9 cellular contexts compared by ENCODE assay signal in the genomic region with DNA sequence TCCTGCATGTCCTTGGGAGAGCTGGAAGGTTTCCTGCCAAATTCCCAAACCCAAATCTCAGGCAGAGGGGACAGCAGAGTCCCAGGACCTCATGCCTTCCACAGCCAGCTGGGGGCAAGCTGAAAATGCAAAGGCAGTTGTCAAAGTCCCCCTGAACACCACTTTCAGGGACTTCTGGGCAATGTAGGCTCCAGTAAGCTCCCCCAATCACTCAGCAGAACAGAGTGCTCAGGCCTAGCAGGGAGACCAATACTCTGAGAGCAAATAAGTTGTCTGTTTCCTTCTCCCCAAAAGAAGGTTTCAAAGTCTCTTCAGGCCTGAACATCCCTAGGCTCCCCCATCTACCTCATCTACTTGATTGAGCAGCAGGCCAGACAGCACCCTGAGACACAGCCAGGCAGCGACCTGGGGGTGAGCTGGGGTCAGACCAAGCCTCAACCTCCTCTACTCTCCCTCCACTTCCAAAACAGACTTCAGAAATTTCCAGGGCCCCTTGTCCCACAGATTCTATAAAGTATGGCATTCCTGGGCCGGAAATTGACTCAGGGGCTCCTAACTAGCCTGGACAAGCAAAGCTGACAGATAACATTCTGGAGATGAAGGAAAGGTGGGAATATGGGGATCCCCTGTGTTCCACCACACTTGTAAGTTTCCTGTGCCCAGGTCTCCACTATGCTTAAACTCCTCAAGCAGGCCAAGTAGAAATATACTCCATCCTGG. TPM values are rescaled to one million over a fixed set of nuclear protein-coding genes. Genes with fewer than 3 reads are reported as not detected.
A peak's percentile ranks its signal among the peaks of the same experiment; 100 is the strongest.
DNase-seq lines count a peak whose midpoint lies in the region; FAIRE-seq and TF ChIP-seq lines count a peak whose summit lies in the region.
"Had no signal": no experiment of that assay in that cellular context is flagged by ENCODE, and none has a peak within 500 bp of the region (broad histone marks: within the 10 kb centered on the region; RNA-seq: fewer than 3 reads in every experiment).

No MANE protein-coding gene starts in this region.

- H3K4me2 ChIP-seq in astrocyte (ENCODE audit: low read length): peak overlapping the region; percentile 94

- FAIRE-seq in astrocyte (lab: Jason Lieb, UNC): no peak
- no peak for FAIRE-seq in kidney (lab: Jason Lieb, UNC)

- TF ChIP-seq CTCF in astrocyte (IDR thresholded peaks at IDR 0.05; ENCODE audit: insufficient read depth, low read depth, low read length) (no peak), kidney (IDR thresholded peaks at IDR 0.05; ENCODE audit: borderline replicate concordance, extremely low read depth, insufficient read depth) (no peak)

- peaks cover 11% of the 10 kb centered on the region for H3K36me3 Mint-ChIP-seq in activated CD4-positive, alpha-beta T cell treated with anti-CD3 and anti-CD28 coated beads, Interleukin-2, amount 10 ng/mL, durations not matched to agents 24 days and 14 days (ENCODE audit: low read depth)
- H3K36me3 Mint-ChIP-seq in astrocyte (ENCODE audit: low read depth, unreplicated experiment): peaks cover 3% of the 10 kb centered on the region

- H4K20me1 ChIP-seq in astrocyte (ENCODE audit: insufficient read depth, low read length): peaks cover 62% of the 10 kb centered on the region

- WGBS in thymus: 92% methylated on average over 2 of the region's 2 CpGs

- H3K4me3 Mint-ChIP-seq in activated CD4-positive, alpha-beta T cell treated with anti-CD3 and anti-CD28 coated beads, Interleukin-2, amount 10 ng/mL, durations not matched to agents 24 days and 14 days: peak overlapping the region; percentile 86
- peak overlapping the region; percentile 93 for H3K4me3 Mint-ChIP-seq in astrocyte (ENCODE audit: unreplicated experiment)

- H3K9ac ChIP-seq in astrocyte (ENCODE audit: low read length) (peak overlapping the region; percentile 86), kidney (ENCODE audit: low read length in 2 of 2) (peak overlapping the region; percentile 55 to 56)

- no peaks in the 10 kb centered on the region for H3K9me3 Mint-ChIP-seq in activated CD4-positive, alpha-beta T cell treated with anti-CD3 and anti-CD28 coated beads, Interleukin-2, amount 10 ng/mL, durations not matched to agents 24 days and 14 days
- H3K9me3 Mint-ChIP-seq in astrocyte (ENCODE audit: unreplicated experiment): no peaks in the 10 kb centered on the region

- peak overlapping the region; percentile 62 for H3K4me3 ChIP-seq in astrocyte (ENCODE audit: insufficient read depth, low read depth, low read length)
- H3K4me3 ChIP-seq in kidney (ENCODE audit: low read length in 2 of 2): peak overlapping the region; percentile 49 to 78
- H3K4me3 ChIP-seq in thymus (ENCODE audit: low read length): peak overlapping the region; percentile 81

- H3K4me1 Mint-ChIP-seq in activated CD4-positive, alpha-beta T cell treated with anti-CD3 and anti-CD28 coated beads, Interleukin-2, amount 10 ng/mL, durations not matched to agents 24 days and 14 days: peaks cover 62% of the 10 kb centered on the region
- H3K4me1 Mint-ChIP-seq in astrocyte (ENCODE audit: low read depth, unreplicated experiment): peaks cover 34% of the 10 kb centered on the region

- H3K27me3 ChIP-seq in astrocyte (ENCODE audit: insufficient read depth, low read length) (no peaks in the 10 kb centered on the region), thymus (ENCODE audit: control insufficient read depth, insufficient read depth) (no peaks in the 10 kb centered on the region)

- H2AFZ ChIP-seq in astrocyte (ENCODE audit: low read depth, low read length): no peak overlapping the region

- peak; percentile 65 for DNase-seq in activated CD4-positive, alpha-beta T cell treated with anti-CD3 and anti-CD28 coated beads, Interleukin-2, amount 10 ng/mL, durations not matched to agents 24 days and 14 days
- DNase-seq in activated CD4-positive, alpha-beta T cell treated with anti-CD3 and anti-CD28 coated beads, Interleukin-2, amount 50 U/mL, for 48 hours: no peak
- DNase-seq in astrocyte (ENCODE audit: low read depth): no peak
- DNase-seq in kidney: peak; percentile 35
- no peak for DNase-seq in DMS 273 (lab: John Stamatoyannopoulos, UW; ENCODE audit: unreplicated experiment)
- DNase-seq in NCI-H774 (lab: John Stamatoyannopoulos, UW): no peak
- no peak for DNase-seq in HK-2 (ENCODE audit: unreplicated experiment)
- DNase-seq: AML-193 had no signal

- peaks cover 65% of the 10 kb centered on the region for H3K79me2 ChIP-seq in astrocyte (ENCODE audit: insufficient read depth, low read length)

- H3K36me3 ChIP-seq in astrocyte (ENCODE audit: insufficient read depth, low read length): no peaks in the 10 kb centered on the region
- H3K36me3 ChIP-seq in kidney (ENCODE audit: control insufficient read depth in 1 of 2, insufficient read depth in 2 of 2, low read length in 2 of 2): no peaks in the 10 kb centered on the region
- H3K36me3 ChIP-seq in thymus (ENCODE audit: control insufficient read depth, insufficient read depth): no peaks in the 10 kb centered on the region

- intact Hi-C loops in activated CD4-positive, alpha-beta T cell treated with anti-CD3 and anti-CD28 coated beads, Interleukin-2, amount 10 ng/mL, durations not matched to agents 24 days and 14 days (cut with micrococcal nuclease): no loop called here
- intact Hi-C loops in kidney (cut with DNase I): no loop called here

- H3K9me3 ChIP-seq in astrocyte (ENCODE audit: insufficient read depth, low read depth, low read length) (no peaks in the 10 kb centered on the region), kidney (ENCODE audit: control insufficient read depth in 1 of 2, low read length in 2 of 2) (no peaks in the 10 kb centered on the region), thymus (ENCODE audit: control insufficient read depth) (no peaks in the 10 kb centered on the region)

- H3K4me1 ChIP-seq in astrocyte (ENCODE audit: insufficient read depth, low read length) (peaks cover 33% of the 10 kb centered on the region), kidney (ENCODE audit: control insufficient read depth in 1 of 2, insufficient read depth in 1 of 2, low read depth in 1 of 2, low read length in 2 of 2) (peaks cover 19 to 40% of the 10 kb centered on the region in 2 donors), thymus (ENCODE audit: control insufficient read depth, insufficient read depth, low read length) (peaks cover 27% of the 10 kb centered on the region)

- no peaks in the 10 kb centered on the region for H3K27me3 Mint-ChIP-seq in activated CD4-positive, alpha-beta T cell treated with anti-CD3 and anti-CD28 coated beads, Interleukin-2, amount 10 ng/mL, durations not matched to agents 24 days and 14 days
- H3K27me3 Mint-ChIP-seq in astrocyte (ENCODE audit: low read depth, unreplicated experiment): no peaks in the 10 kb centered on the region

- H3K27ac ChIP-seq in astrocyte (ENCODE audit: low read depth, low read length) (peak overlapping the region; percentile 39), kidney (ENCODE audit: low read depth in 2 of 2, low read length in 2 of 2) (peak overlapping the region; percentile 65 to 71), thymus (ENCODE audit: low read depth) (peak overlapping the region; percentile 54)

- peak overlapping the region; percentile 75 for H3K27ac Mint-ChIP-seq in activated CD4-positive, alpha-beta T cell treated with anti-CD3 and anti-CD28 coated beads, Interleukin-2, amount 10 ng/mL, durations not matched to agents 24 days and 14 days
- peak overlapping the region; percentile 87 for H3K27ac Mint-ChIP-seq in astrocyte (ENCODE audit: unreplicated experiment)

RNA-seq across cellular contexts. Expression of gene SLC9A1, which starts 1.9 kb away (rescaled TPM):
- 25.5 and 27.1 TPM in 2 replicates for total RNA-seq in activated CD4-positive, alpha-beta T cell treated with anti-CD3 and anti-CD28 coated beads, Interleukin-2, amount 10 ng/mL, durations not matched to agents 24 days and 14 days
- total RNA-seq in astrocyte: 49.3 and 55.0 TPM in 2 replicates
- total RNA-seq in kidney: 29.8 TPM
- polyA plus RNA-seq in kidney (ENCODE audit: insufficient read depth, low read depth, low replicate concordance): 19.3 TPM
- polyA plus RNA-seq in thymus: 11.1 TPM

Comparison
In these comparisons a context has a peak if more than half of its experiments do, and no peak if none do; other contexts are left out.
1. DNase-seq: peak in activated CD4-positive, alpha-beta T cell treated with anti-CD3 and anti-CD28 coated beads, Interleukin-2, amount 10 ng/mL, durations not matched to agents 24 days and 14 days (single experiment) and kidney (single experiment); none in activated CD4-positive, alpha-beta T cell treated with anti-CD3 and anti-CD28 coated beads, Interleukin-2, amount 50 U/mL, for 48 hours (0 of 2), astrocyte (single experiment), DMS 273 (single experiment), NCI-H774 (single experiment) and HK-2 (single experiment).
2. Peak in every context shown above with its lines, with median percentiles within 50 percentile points of each other: H3K27ac ChIP-seq and H3K4me3 ChIP-seq.